ENCODE assay signal across 12 cellular contexts in the genomic region with DNA sequence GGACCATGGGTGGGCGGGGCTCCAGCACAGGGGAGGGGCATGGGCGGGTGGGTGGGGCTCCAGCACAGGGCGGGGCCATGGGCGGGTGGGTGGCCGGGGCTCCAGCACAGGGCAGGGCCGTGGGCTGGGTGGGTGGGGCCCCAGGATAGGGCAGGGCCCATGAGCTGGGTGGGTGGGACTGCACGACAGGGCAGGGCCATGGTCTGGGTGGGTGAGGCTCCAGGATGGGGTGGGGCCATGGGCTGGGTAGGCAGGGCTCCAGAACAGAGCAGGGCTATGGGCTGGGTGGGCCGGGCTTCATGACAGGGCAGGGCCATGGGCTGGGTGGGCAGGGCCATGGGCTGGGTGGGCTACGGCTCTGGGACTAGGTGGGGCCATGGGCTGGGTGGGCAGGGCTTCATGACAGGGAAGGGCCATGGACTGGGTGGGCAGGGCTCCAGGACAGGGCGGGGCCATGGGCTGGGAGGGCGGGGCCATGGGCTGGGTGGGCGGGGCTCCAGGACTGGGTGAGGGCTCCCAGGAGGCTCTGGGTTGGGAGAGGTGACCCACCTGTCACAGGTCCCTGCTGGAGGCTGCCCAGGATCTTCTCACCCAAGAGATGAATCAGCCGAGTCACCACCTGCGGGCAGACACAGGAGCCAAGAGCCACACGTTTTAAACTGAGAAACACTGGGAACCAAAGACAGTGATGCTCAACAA. TPM values are rescaled to one million over a fixed set of nuclear protein-coding genes. Genes with fewer than 3 reads are reported as not detected.
DNase-seq lines count a peak whose midpoint lies in the region; ATAC-seq and TF ChIP-seq lines count a peak whose summit lies in the region.
"Had no signal": no experiment of that assay in that cellular context is flagged by ENCODE, and none has a peak within 500 bp of the region (broad histone marks: within the 10 kb centered on the region; RNA-seq: fewer than 3 reads in every experiment).

No MANE protein-coding gene starts in this region.

- H3K4me3 Mint-ChIP-seq in activated CD4-positive, alpha-beta memory T cell treated with anti-CD3 and anti-CD28 coated beads for 36 hours, result no peak overlapping the region
- no peak overlapping the region for H3K4me3 Mint-ChIP-seq in activated CD4-positive, alpha-beta memory T cell treated with anti-CD3 and anti-CD28 coated beads, Interleukin-2, amount 10 ng/mL, durations not matched to agents 7 days and 5 days
- no peak overlapping the region for H3K4me3 Mint-ChIP-seq in effector memory CD8-positive, alpha-beta T cell
- H3K4me3 Mint-ChIP-seq in stimulated activated naive B cell treated with anti-CD40 and anti-IgM and Interleukin-4, amounts not matched to agents 10 μg/mL and 1 μg/mL and 100 μg/mL, for 72 hours, result no peak overlapping the region
- H3K4me3 Mint-ChIP-seq: activated naive CD8-positive, alpha-beta T cell; neural crest cell had no signal

- H3K9me3 Mint-ChIP-seq in activated CD4-positive, alpha-beta memory T cell treated with anti-CD3 and anti-CD28 coated beads for 36 hours, result no peaks in the 10 kb centered on the region
- no peaks in the 10 kb centered on the region for H3K9me3 Mint-ChIP-seq in activated CD4-positive, alpha-beta memory T cell treated with anti-CD3 and anti-CD28 coated beads, Interleukin-2, amount 10 ng/mL, durations not matched to agents 7 days and 5 days
- no peaks in the 10 kb centered on the region for H3K9me3 Mint-ChIP-seq in effector memory CD8-positive, alpha-beta T cell
- H3K9me3 Mint-ChIP-seq in stimulated activated naive B cell treated with anti-CD40 and anti-IgM and Interleukin-4, amounts not matched to agents 10 μg/mL and 1 μg/mL and 100 μg/mL, for 72 hours, result no peaks in the 10 kb centered on the region
- H3K9me3 Mint-ChIP-seq: neural crest cell had no signal

- peak; percentile 26 for DNase-seq in activated CD4-positive, alpha-beta memory T cell treated with anti-CD3 and anti-CD28 coated beads for 36 hours
- no peak for DNase-seq in activated CD4-positive, alpha-beta memory T cell treated with anti-CD3 and anti-CD28 coated beads, Interleukin-2, amount 10 ng/mL, durations not matched to agents 7 days and 5 days
- DNase-seq in Panc1 (ENCODE audit: low read depth, low spot score), result no peak
- no peak for DNase-seq in effector memory CD8-positive, alpha-beta T cell
- DNase-seq in stimulated activated naive B cell treated with anti-CD40 and anti-IgM and Interleukin-4, amounts not matched to agents 10 μg/mL and 1 μg/mL and 100 μg/mL, for 72 hours, result no peak
- DNase-seq in gastrocnemius medialis, result no peak
- DNase-seq: C1 segment of cervical spinal cord had no signal

- H3K27ac ChIP-seq in Panc1 (ENCODE audit: low read length), result no peak overlapping the region
- no peak overlapping the region for H3K27ac ChIP-seq in gastrocnemius medialis
- H3K27ac ChIP-seq: HL-60 had no signal

- H3K9me3 ChIP-seq in Panc1 (ENCODE audit: control insufficient read depth, insufficient read depth, low read depth, low read length) (no peaks in the 10 kb centered on the region), gastrocnemius medialis (no peaks in the 10 kb centered on the region)

- ATAC-seq in Panc1 (peak; percentile 77), HG03175 (IDR thresholded peaks at IDR 0.05; ENCODE audit: unreplicated experiment) (no peak), GM21723 (IDR thresholded peaks at IDR 0.05; ENCODE audit: unreplicated experiment) (no peak), gastrocnemius medialis (no peak)
- peak; percentile 61 for ATAC-seq in effector memory CD8-positive, alpha-beta T cell (replicated peaks)
- ATAC-seq in stimulated activated naive B cell treated with anti-CD40 and anti-IgM and Interleukin-4, amounts not matched to agents 10 μg/mL and 1 μg/mL and 100 μg/mL, for 72 hours (replicated peaks), result peak; percentile 67 to 72

- no peaks in the 10 kb centered on the region for H3K4me1 ChIP-seq in Panc1 (ENCODE audit: control insufficient read depth, insufficient read depth, low read length)
- H3K4me1 ChIP-seq in gastrocnemius medialis, result no peaks in the 10 kb centered on the region

- in situ Hi-C loops in Panc1 (cut with HindIII; ENCODE audit: low pct_unique_long_range_greater_than_20kb, low sequenced_read_pairs) (no loop called here), gastrocnemius medialis (cut with MboI; ENCODE audit: low sequenced_read_pairs in 4 of 4) (no loop called here)

- H3K27me3 ChIP-seq in Panc1 (ENCODE audit: control insufficient read depth, insufficient read depth, low read length), result no peaks in the 10 kb centered on the region
- H3K27me3 ChIP-seq in gastrocnemius medialis, result no peaks in the 10 kb centered on the region

- H3K36me3 Mint-ChIP-seq in activated CD4-positive, alpha-beta memory T cell treated with anti-CD3 and anti-CD28 coated beads for 36 hours, result no peaks in the 10 kb centered on the region
- H3K36me3 Mint-ChIP-seq in activated CD4-positive, alpha-beta memory T cell treated with anti-CD3 and anti-CD28 coated beads, Interleukin-2, amount 10 ng/mL, durations not matched to agents 7 days and 5 days (ENCODE audit: low read depth), result no peaks in the 10 kb centered on the region
- peaks cover 5% of the 10 kb centered on the region for H3K36me3 Mint-ChIP-seq in effector memory CD8-positive, alpha-beta T cell (ENCODE audit: insufficient read depth)
- peaks cover 8 to 29% of the 10 kb centered on the region in 2 donors for H3K36me3 Mint-ChIP-seq in stimulated activated naive B cell treated with anti-CD40 and anti-IgM and Interleukin-4, amounts not matched to agents 10 μg/mL and 1 μg/mL and 100 μg/mL, for 72 hours
- H3K36me3 Mint-ChIP-seq: activated naive CD8-positive, alpha-beta T cell had no signal

- no TSS peak for BruUV-seq in Panc1 (replicated peaks; lab: Mats Ljungman, UMichigan)

- TF ChIP-seq POLR2A in gastrocnemius medialis (IDR thresholded peaks at IDR 0.05), result no peak

- CTCF ChIA-PET in activated CD4-positive, alpha-beta memory T cell treated with anti-CD3 and anti-CD28 coated beads for 36 hours (lab: Charles Lee), result no interaction called here
- CTCF ChIA-PET in activated CD4-positive, alpha-beta memory T cell treated with anti-CD3 and anti-CD28 coated beads, Interleukin-2, amount 10 ng/mL, durations not matched to agents 7 days and 5 days (lab: Charles Lee), result no interaction called here
- CTCF ChIA-PET in Panc1 (lab: Charles Lee), result no interaction called here

- H3K27ac Mint-ChIP-seq in activated CD4-positive, alpha-beta memory T cell treated with anti-CD3 and anti-CD28 coated beads for 36 hours, result no peak overlapping the region
- H3K27ac Mint-ChIP-seq in activated CD4-positive, alpha-beta memory T cell treated with anti-CD3 and anti-CD28 coated beads, Interleukin-2, amount 10 ng/mL, durations not matched to agents 7 days and 5 days, result no peak overlapping the region
- H3K27ac Mint-ChIP-seq in effector memory CD8-positive, alpha-beta T cell, result no peak overlapping the region
- no peak overlapping the region for H3K27ac Mint-ChIP-seq in stimulated activated naive B cell treated with anti-CD40 and anti-IgM and Interleukin-4, amounts not matched to agents 10 μg/mL and 1 μg/mL and 100 μg/mL, for 72 hours
- H3K27ac Mint-ChIP-seq: activated naive CD8-positive, alpha-beta T cell had no signal

- H3K4me3 ChIP-seq in Panc1 (ENCODE audit: low read depth in 2 of 2, low read length in 2 of 2) (no peak overlapping the region), gastrocnemius medialis (no peak overlapping the region)

- TF ChIP-seq CTCF in Panc1 (IDR thresholded peaks at IDR 0.05) (no peak), gastrocnemius medialis (IDR thresholded peaks at IDR 0.05 in 4 of 5, conservative IDR thresholded peaks at IDR 0.05 in 1 of 5) (no peak)

- intact Hi-C loops in activated CD4-positive, alpha-beta memory T cell treated with anti-CD3 and anti-CD28 coated beads for 36 hours (cut with micrococcal nuclease), result no loop called here
- intact Hi-C loops in Panc1 (cut with micrococcal nuclease; ENCODE audit: unreplicated experiment), result no loop called here
- intact Hi-C loops in gastrocnemius medialis (cut with DNase I; ENCODE audit: low total_unique reads), result no loop called here

- no peaks in the 10 kb centered on the region for H3K4me1 Mint-ChIP-seq in activated CD4-positive, alpha-beta memory T cell treated with anti-CD3 and anti-CD28 coated beads for 36 hours (ENCODE audit: low read depth)
- H3K4me1 Mint-ChIP-seq in activated CD4-positive, alpha-beta memory T cell treated with anti-CD3 and anti-CD28 coated beads, Interleukin-2, amount 10 ng/mL, durations not matched to agents 7 days and 5 days, result peaks cover 13% of the 10 kb centered on the region
- peaks cover 0 to 11% of the 10 kb centered on the region in 2 donors for H3K4me1 Mint-ChIP-seq in effector memory CD8-positive, alpha-beta T cell (ENCODE audit: low read depth in 2 of 2)
- H3K4me1 Mint-ChIP-seq in stimulated activated naive B cell treated with anti-CD40 and anti-IgM and Interleukin-4, amounts not matched to agents 10 μg/mL and 1 μg/mL and 100 μg/mL, for 72 hours, result peaks cover 0 to 4% of the 10 kb centered on the region in 2 donors
- H3K4me1 Mint-ChIP-seq: neural crest cell had no signal

- POLR2A ChIA-PET in activated CD4-positive, alpha-beta memory T cell treated with anti-CD3 and anti-CD28 coated beads for 36 hours (lab: Charles Lee), result no interaction called here
- POLR2A ChIA-PET in activated CD4-positive, alpha-beta memory T cell treated with anti-CD3 and anti-CD28 coated beads, Interleukin-2, amount 10 ng/mL, durations not matched to agents 7 days and 5 days (lab: Charles Lee), result no interaction called here
- POLR2A ChIA-PET in Panc1 (lab: Charles Lee), result no interaction called here

- H3K36me3 ChIP-seq in Panc1 (ENCODE audit: control insufficient read depth, insufficient read depth, low read length) (no peaks in the 10 kb centered on the region), gastrocnemius medialis (peaks cover 0 to 14% of the 10 kb centered on the region in 2 donors)

- H3K27me3 Mint-ChIP-seq in activated CD4-positive, alpha-beta memory T cell treated with anti-CD3 and anti-CD28 coated beads for 36 hours, result no peaks in the 10 kb centered on the region
- no peaks in the 10 kb centered on the region for H3K27me3 Mint-ChIP-seq in activated CD4-positive, alpha-beta memory T cell treated with anti-CD3 and anti-CD28 coated beads, Interleukin-2, amount 10 ng/mL, durations not matched to agents 7 days and 5 days
- H3K27me3 Mint-ChIP-seq in effector memory CD8-positive, alpha-beta T cell, result no peaks in the 10 kb centered on the region
- no peaks in the 10 kb centered on the region for H3K27me3 Mint-ChIP-seq in stimulated activated naive B cell treated with anti-CD40 and anti-IgM and Interleukin-4, amounts not matched to agents 10 μg/mL and 1 μg/mL and 100 μg/mL, for 72 hours
- H3K27me3 Mint-ChIP-seq: activated naive CD8-positive, alpha-beta T cell had no signal

RNA-seq across cellular contexts. Expression of a gene that starts 33.5 kb away (rescaled TPM):
- 10 to 100 TPM; 29.9 to 31.6 TPM for total RNA-seq in activated CD4-positive, alpha-beta memory T cell treated with anti-CD3 and anti-CD28 coated beads for 36 hours
- total RNA-seq in activated CD4-positive, alpha-beta memory T cell treated with anti-CD3 and anti-CD28 coated beads, Interleukin-2, amount 10 ng/mL, durations not matched to agents 7 days and 5 days, result 10 to 100 TPM; 29.0 to 31.9 TPM
- total RNA-seq in Panc1 (2021; ENCODE audit: unreplicated experiment) (40.0 TPM), gastrocnemius medialis (1 to 10 TPM; 4.4 to 8.4 (median 7.1) TPM)
- 53.6 TPM for polyA plus RNA-seq in Panc1 (2012; ENCODE audit: insufficient read length)

RNA-seq across cellular contexts. Expression of a gene that starts 51.5 kb away (rescaled TPM):
- not detected for total RNA-seq in activated CD4-positive, alpha-beta memory T cell treated with anti-CD3 and anti-CD28 coated beads for 36 hours
- total RNA-seq in activated CD4-positive, alpha-beta memory T cell treated with anti-CD3 and anti-CD28 coated beads, Interleukin-2, amount 10 ng/mL, durations not matched to agents 7 days and 5 days, result not detected
- total RNA-seq in Panc1 (2021; ENCODE audit: unreplicated experiment) (3.9 TPM), gastrocnemius medialis (under 1 TPM in 1 of 4 donors, not detected in 3; 0.23 TPM)
- 4.2 TPM for polyA plus RNA-seq in Panc1 (2012; ENCODE audit: insufficient read length)

RNA-seq across cellular contexts. Expression of a gene that starts 57.6 kb away (rescaled TPM):
- total RNA-seq in activated CD4-positive, alpha-beta memory T cell treated with anti-CD3 and anti-CD28 coated beads for 36 hours, result 1 to 10 TPM; 3.1 to 4.0 TPM
- total RNA-seq in activated CD4-positive, alpha-beta memory T cell treated with anti-CD3 and anti-CD28 coated beads, Interleukin-2, amount 10 ng/mL, durations not matched to agents 7 days and 5 days, result 1 to 10 TPM; 4.5 to 5.0 TPM
- total RNA-seq in Panc1 (2021; ENCODE audit: unreplicated experiment) (3.9 TPM), gastrocnemius medialis (10 to 100 TPM in 1 of 4 donors, 1 to 10 TPM in 3; 4.5 to 10.5 (median 9.4) TPM)
- polyA plus RNA-seq in Panc1 (2012; ENCODE audit: insufficient read length), result 4.8 TPM

RNA-seq across cellular contexts. Expression of a gene that starts 59.1 kb away (rescaled TPM):
- 10 to 100 TPM; 48.0 to 48.8 TPM for total RNA-seq in activated CD4-positive, alpha-beta memory T cell treated with anti-CD3 and anti-CD28 coated beads for 36 hours
- 10 to 100 TPM; 51.6 to 52.6 TPM for total RNA-seq in activated CD4-positive, alpha-beta memory T cell treated with anti-CD3 and anti-CD28 coated beads, Interleukin-2, amount 10 ng/mL, durations not matched to agents 7 days and 5 days
- total RNA-seq in Panc1 (2021; ENCODE audit: unreplicated experiment) (86.4 TPM), gastrocnemius medialis (100 to 1,000 TPM; 107 to 137 (median 126) TPM)
- polyA plus RNA-seq in Panc1 (2012; ENCODE audit: insufficient read length), result 129 TPM

Comparison
In these comparisons a context has a peak if more than half of its experiments do, and no peak if none do; other contexts are left out.
1. ATAC-seq: peak in Panc1 (single experiment), effector memory CD8-positive, alpha-beta T cell (single experiment) and stimulated activated naive B cell treated with anti-CD40 and anti-IgM and Interleukin-4, amounts not matched to agents 10 μg/mL and 1 μg/mL and 100 μg/mL, for 72 hours (2 of 2); none in HG03175 (single experiment), GM21723 (single experiment) and gastrocnemius medialis (0 of 2).